ENCODE assay signal across 1 cellular context in the genomic region with DNA sequence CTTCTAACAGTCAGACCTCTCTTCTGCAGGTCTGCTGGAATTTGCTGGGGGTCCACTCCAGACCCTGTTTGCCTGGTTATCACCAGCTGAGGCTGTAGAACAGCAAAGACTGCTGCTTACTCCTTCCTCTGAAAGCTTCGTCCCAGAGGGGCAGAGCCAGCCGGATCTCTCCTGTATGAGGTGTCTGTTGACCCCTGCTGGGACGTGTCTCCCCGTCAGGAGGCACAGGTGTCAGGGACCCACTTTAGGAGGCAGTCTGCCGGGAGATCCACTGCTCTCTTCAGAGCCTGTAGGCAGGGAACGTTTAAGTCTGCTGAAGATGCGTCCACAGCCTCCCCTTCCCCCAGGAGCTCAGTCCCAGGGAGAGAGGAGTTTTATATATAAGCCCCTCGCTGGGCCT.
TF ChIP-seq lines count a peak whose summit lies in the region.

No MANE protein-coding gene starts in this region.

TF ChIP-seq in HepG2, 621 proteins besides CTCF, POLR2A, EP300 and RAD21:
- no peak for TF ChIP-seq ZNF720 (CRISPR knock-in tag; IDR thresholded peaks at IDR 0.05)
- no peak for TF ChIP-seq TBX3 (IDR thresholded peaks at IDR 0.05; ENCODE audit: borderline replicate concordance)
- TF ChIP-seq BRCA1 (CRISPR knock-in tag; IDR thresholded peaks at IDR 0.05), result no peak
- TF ChIP-seq RBFOX2 (IDR thresholded peaks at IDR 0.05; ENCODE audit: low read depth, low read length), result no peak
- no peak for TF ChIP-seq STAT5B (CRISPR knock-in tag; IDR thresholded peaks at IDR 0.05)
- TF ChIP-seq MED13 (CRISPR knock-in tag; IDR thresholded peaks at IDR 0.05), result no peak
- TF ChIP-seq ERF (CRISPR knock-in tag; IDR thresholded peaks at IDR 0.05), result no peak
- no peak for TF ChIP-seq FOXK2 (IDR thresholded peaks at IDR 0.05)
- TF ChIP-seq KAT7 (CRISPR knock-in tag; IDR thresholded peaks at IDR 0.05; ENCODE audit: borderline replicate concordance), result no peak
- TF ChIP-seq, protein P1, sequence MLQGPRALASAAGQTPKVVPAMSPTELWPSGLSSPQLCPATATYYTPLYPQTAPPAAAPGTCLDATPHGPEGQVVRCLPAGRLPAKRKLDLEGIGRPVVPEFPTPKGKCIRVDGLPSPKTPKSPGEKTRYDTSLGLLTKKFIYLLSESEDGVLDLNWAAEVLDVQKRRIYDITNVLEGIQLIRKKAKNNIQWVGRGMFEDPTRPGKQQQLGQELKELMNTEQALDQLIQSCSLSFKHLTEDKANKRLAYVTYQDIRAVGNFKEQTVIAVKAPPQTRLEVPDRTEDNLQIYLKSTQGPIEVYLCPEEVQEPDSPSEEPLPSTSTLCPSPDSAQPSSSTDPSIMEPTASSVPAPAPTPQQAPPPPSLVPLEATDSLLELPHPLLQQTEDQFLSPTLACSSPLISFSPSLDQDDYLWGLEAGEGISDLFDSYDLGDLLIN (CRISPR knock-in tag; IDR thresholded peaks at IDR 0.05; ENCODE audit: borderline replicate concordance), result no peak
- TF ChIP-seq, protein P2, sequence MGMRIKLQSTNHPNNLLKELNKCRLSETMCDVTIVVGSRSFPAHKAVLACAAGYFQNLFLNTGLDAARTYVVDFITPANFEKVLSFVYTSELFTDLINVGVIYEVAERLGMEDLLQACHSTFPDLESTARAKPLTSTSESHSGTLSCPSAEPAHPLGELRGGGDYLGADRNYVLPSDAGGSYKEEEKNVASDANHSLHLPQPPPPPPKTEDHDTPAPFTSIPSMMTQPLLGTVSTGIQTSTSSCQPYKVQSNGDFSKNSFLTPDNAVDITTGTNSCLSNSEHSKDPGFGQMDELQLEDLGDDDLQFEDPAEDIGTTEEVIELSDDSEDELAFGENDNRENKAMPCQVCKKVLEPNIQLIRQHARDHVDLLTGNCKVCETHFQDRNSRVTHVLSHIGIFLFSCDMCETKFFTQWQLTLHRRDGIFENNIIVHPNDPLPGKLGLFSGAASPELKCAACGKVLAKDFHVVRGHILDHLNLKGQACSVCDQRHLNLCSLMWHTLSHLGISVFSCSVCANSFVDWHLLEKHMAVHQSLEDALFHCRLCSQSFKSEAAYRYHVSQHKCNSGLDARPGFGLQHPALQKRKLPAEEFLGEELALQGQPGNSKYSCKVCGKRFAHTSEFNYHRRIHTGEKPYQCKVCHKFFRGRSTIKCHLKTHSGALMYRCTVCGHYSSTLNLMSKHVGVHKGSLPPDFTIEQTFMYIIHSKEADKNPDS (CRISPR knock-in tag; IDR thresholded peaks at IDR 0.05), result no peak
- TF ChIP-seq ZIK1 (CRISPR knock-in tag; IDR thresholded peaks at IDR 0.05; ENCODE audit: borderline replicate concordance, low read depth), result no peak
